ENCODE assay signal across 20 cellular contexts in the genomic region with DNA sequence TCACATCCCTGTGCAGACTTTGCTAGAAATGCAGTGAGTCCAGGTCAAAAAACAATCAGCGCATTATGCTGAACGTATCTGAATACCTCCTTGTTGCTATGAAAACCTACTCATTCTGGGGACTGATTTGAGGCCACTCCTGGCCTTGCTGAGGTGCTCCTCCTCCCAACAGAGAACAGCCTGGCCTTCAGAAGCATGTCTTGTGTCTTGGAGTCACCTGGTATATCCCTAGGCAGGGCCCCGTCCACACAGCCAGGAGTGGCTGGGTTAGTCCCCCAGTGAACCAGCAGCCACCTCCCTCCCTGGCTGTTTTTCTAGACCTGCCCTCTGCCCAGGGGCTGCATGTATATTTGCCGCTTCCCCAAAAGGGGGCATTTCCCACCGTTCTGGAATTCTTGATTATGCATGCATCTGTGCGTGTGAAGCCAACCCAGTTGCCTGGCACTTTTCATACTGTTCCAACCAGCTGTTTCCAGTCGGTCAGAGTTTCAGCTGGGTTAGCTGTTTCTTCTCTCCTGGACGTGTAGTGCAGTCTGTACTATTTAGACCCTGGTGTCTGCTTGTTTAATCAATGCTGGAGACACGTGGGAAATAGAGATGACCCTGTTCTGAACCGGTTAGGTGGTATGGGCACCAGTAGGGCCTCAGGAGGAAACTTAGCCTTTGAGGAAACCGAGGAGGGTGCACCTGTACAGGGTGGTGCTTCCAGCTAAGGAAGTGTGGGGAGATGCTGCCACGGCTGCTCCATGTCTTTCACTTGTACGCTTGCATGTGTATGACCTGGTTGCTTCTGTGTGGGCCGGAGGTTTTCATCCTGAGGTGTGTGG.
A peak's percentile ranks its signal among the peaks of the same experiment; 100 is the strongest.
DNase-seq lines count a peak whose midpoint lies in the region; FAIRE-seq and TF ChIP-seq lines count a peak whose summit lies in the region.
"Had no signal": no experiment of that assay in that cellular context is flagged by ENCODE, and none has a peak within 500 bp of the region (broad histone marks: within the 10 kb centered on the region; RNA-seq: fewer than 3 reads in every experiment).

No MANE protein-coding gene starts in this region.

- dilution Hi-C loops in mammary epithelial cell (cut with HindIII; ENCODE audit: low sequenced_read_pairs): no loop called here

- H3K27me3 ChIP-seq in BLaER1 (no peaks in the 10 kb centered on the region), mammary epithelial cell (ENCODE audit: insufficient read depth, low read length) (no peaks in the 10 kb centered on the region)
- H3K27me3 ChIP-seq in CD8-positive, alpha-beta memory T cell (ENCODE audit: insufficient read depth, low read length, poor library complexity, severe bottlenecking): no peaks in the 10 kb centered on the region
- H3K27me3 ChIP-seq: BE2C, esophagus muscularis mucosa, heart left ventricle, neutrophil, right atrium auricular region, suprapubic skin had no signal

- peaks cover 0 to under 1% (median 0%) of the 10 kb centered on the region in 5 donors for H3K9me3 Mint-ChIP-seq in CD8-positive, alpha-beta memory T cell
- H3K9me3 Mint-ChIP-seq: activated naive CD4-positive, alpha-beta T cell treated with anti-CD3 and anti-CD28 coated beads, Interleukin-2, amount 50 U/mL, for 24 hours; T-helper 1 cell treated with Interleukin-12 subunit alpha and Interleukin-12 subunit beta and Interleukin-4 antibody, amounts not matched to agents 30 μg/mL and 1 μg/mL, for 36 hours had no signal

- no peak for FAIRE-seq in RCC 7860 (lab: Jason Lieb, UNC)
- FAIRE-seq: keratinocyte had no signal

- H3K27me3 Mint-ChIP-seq in CD8-positive, alpha-beta memory T cell: peaks cover 24 to 42% of the 10 kb centered on the region in 2 donors

- H3K4me3 ChIP-seq in BLaER1 (no peak overlapping the region), mammary epithelial cell (replicated peaks in 1 of 3; ENCODE audit: insufficient read depth in 1 of 3, low read depth in 2 of 3, low read length in 3 of 3) (no peak overlapping the region)
- H3K4me3 ChIP-seq in CD8-positive, alpha-beta memory T cell (ENCODE audit: low read length): no peak overlapping the region
- H3K4me3 ChIP-seq: esophagus muscularis mucosa, heart left ventricle, right atrium auricular region, suprapubic skin had no signal

- CTCF ChIA-PET in CD8-positive, alpha-beta memory T cell (lab: Charles Lee): no interaction called here
- CTCF ChIA-PET in mammary epithelial cell (lab: Charles Lee; ENCODE audit: low non-redundant PET): no interaction called here

- TF ChIP-seq CTCF in mammary epithelial cell (conservative IDR thresholded peaks at IDR 0.05 in 1 of 2, IDR thresholded peaks at IDR 0.05 in 1 of 2; ENCODE audit: extremely low read depth in 1 of 2, insufficient read depth in 1 of 2, low read depth in 1 of 2, low read length in 2 of 2): no peak

- no TSS peak for BruUV-seq in mammary epithelial cell (replicated peaks; lab: Mats Ljungman, UMichigan)

- H3K36me3 ChIP-seq in BLaER1 (no peaks in the 10 kb centered on the region), mammary epithelial cell (ENCODE audit: insufficient read depth, low read length) (no peaks in the 10 kb centered on the region)
- no peaks in the 10 kb centered on the region for H3K36me3 ChIP-seq in CD8-positive, alpha-beta memory T cell (ENCODE audit: insufficient read depth, low read length)
- H3K36me3 ChIP-seq: BE2C, esophagus muscularis mucosa, heart left ventricle, neutrophil, right atrium auricular region, suprapubic skin, WERI-Rb-1 had no signal

- peak overlapping the region; percentile 10 for H2AFZ ChIP-seq in mammary epithelial cell (ENCODE audit: low read depth, low read length)

- 60% methylated on average over 14 of the region's 14 CpGs for WGBS in mammary epithelial cell (ENCODE audit: low coverage, missing lambda C conversion rate)

- peaks cover 12 to 18% (median 14%) of the 10 kb centered on the region in 3 donors for H3K4me1 Mint-ChIP-seq in CD8-positive, alpha-beta memory T cell

- intact Hi-C loops in mammary epithelial cell (cut with micrococcal nuclease): no loop called here

- H3K27ac ChIP-seq in BLaER1: no peak overlapping the region
- no peak overlapping the region for H3K27ac ChIP-seq in CD8-positive, alpha-beta memory T cell (ENCODE audit: low read depth, low read length)
- no peak overlapping the region for H3K27ac ChIP-seq in mammary epithelial cell (ENCODE audit: insufficient read depth, low read depth, low read length)
- H3K27ac ChIP-seq: heart left ventricle, neutrophil, suprapubic skin, WERI-Rb-1 had no signal

- no peak overlapping the region for H3K27ac Mint-ChIP-seq in CD8-positive, alpha-beta memory T cell
- H3K27ac Mint-ChIP-seq: activated naive CD4-positive, alpha-beta T cell treated with anti-CD3 and anti-CD28 coated beads, Interleukin-2, amount 50 U/mL, for 24 hours; T-helper 1 cell treated with Interleukin-12 subunit alpha and Interleukin-12 subunit beta and Interleukin-4 antibody, amounts not matched to agents 30 μg/mL and 1 μg/mL, for 36 hours had no signal

- H3K9ac ChIP-seq in BLaER1: no peak overlapping the region
- H3K9ac ChIP-seq in mammary epithelial cell (ENCODE audit: insufficient read depth, low read length): no peak overlapping the region

- H3K4me1 ChIP-seq in BLaER1 (peaks cover 38% of the 10 kb centered on the region), mammary epithelial cell (ENCODE audit: insufficient read depth, low read length) (no peaks in the 10 kb centered on the region)
- peaks cover 7% of the 10 kb centered on the region for H3K4me1 ChIP-seq in CD8-positive, alpha-beta memory T cell (ENCODE audit: insufficient read depth, low read length)
- H3K4me1 ChIP-seq: BE2C had no signal

- H4K20me1 ChIP-seq in BLaER1 (no peaks in the 10 kb centered on the region), mammary epithelial cell (ENCODE audit: insufficient read depth, low read length) (no peaks in the 10 kb centered on the region)

- POLR2A ChIA-PET in CD8-positive, alpha-beta memory T cell (lab: Charles Lee): no interaction called here

- H3K9me3 ChIP-seq in BLaER1: peaks cover 2% of the 10 kb centered on the region; the same call in 1 of the 2 replicates
- H3K9me3 ChIP-seq in CD8-positive, alpha-beta memory T cell (ENCODE audit: low read length): no peaks in the 10 kb centered on the region
- H3K9me3 ChIP-seq in mammary epithelial cell (replicated peaks; ENCODE audit: insufficient read depth, low read length): no peaks in the 10 kb centered on the region
- H3K9me3 ChIP-seq: BE2C, esophagus muscularis mucosa, heart left ventricle, neutrophil, right atrium auricular region, suprapubic skin had no signal

- H3K4me2 ChIP-seq in BLaER1 (peak overlapping the region; percentile 43), mammary epithelial cell (ENCODE audit: insufficient read depth, low read depth, low read length) (no peak overlapping the region)

- peaks cover 0 to 5% (median 0%) of the 10 kb centered on the region in 3 donors for H3K36me3 Mint-ChIP-seq in CD8-positive, alpha-beta memory T cell
- H3K36me3 Mint-ChIP-seq: activated naive CD4-positive, alpha-beta T cell treated with anti-CD3 and anti-CD28 coated beads, Interleukin-2, amount 50 U/mL, for 24 hours had no signal

- peak overlapping the region in 5 of 7 donors; percentile 10 to 68 (median 24) for H3K4me3 Mint-ChIP-seq in CD8-positive, alpha-beta memory T cell
- H3K4me3 Mint-ChIP-seq: activated naive CD4-positive, alpha-beta T cell treated with anti-CD3 and anti-CD28 coated beads, Interleukin-2, amount 50 U/mL, for 24 hours; T-helper 1 cell treated with Interleukin-12 subunit alpha and Interleukin-12 subunit beta and Interleukin-4 antibody, amounts not matched to agents 30 μg/mL and 1 μg/mL, for 36 hours had no signal

- in situ Hi-C loops in mammary epithelial cell (cut with MboI; ENCODE audit: low sequenced_read_pairs in 2 of 2): no loop called here

- no peaks in the 10 kb centered on the region for H3K79me2 ChIP-seq in mammary epithelial cell (ENCODE audit: insufficient read depth, low read length)

- no peak for DNase-seq in CD8-positive, alpha-beta memory T cell
- no peak for DNase-seq in mammary epithelial cell
- peak; percentile 9 for DNase-seq in pons (ENCODE audit: low spot score)
- no peak for DNase-seq in cerebellum (ENCODE audit: low spot score)
- DNase-seq in hepatic stellate cell (ENCODE audit: low spot score): no peak
- no peak for DNase-seq in RCC 7860 (ENCODE audit: low spot score)
- DNase-seq: BE2C; DMS153; NCI-H226; stimulated activated CD4-positive, alpha-beta T cell treated with anti-CD3 and anti-CD28 coated beads, Interleukin-1b, Interleukin-23, amount 100 ng/mL, for 48 hours; WERI-Rb-1 had no signal
